In the genomic region with DNA sequence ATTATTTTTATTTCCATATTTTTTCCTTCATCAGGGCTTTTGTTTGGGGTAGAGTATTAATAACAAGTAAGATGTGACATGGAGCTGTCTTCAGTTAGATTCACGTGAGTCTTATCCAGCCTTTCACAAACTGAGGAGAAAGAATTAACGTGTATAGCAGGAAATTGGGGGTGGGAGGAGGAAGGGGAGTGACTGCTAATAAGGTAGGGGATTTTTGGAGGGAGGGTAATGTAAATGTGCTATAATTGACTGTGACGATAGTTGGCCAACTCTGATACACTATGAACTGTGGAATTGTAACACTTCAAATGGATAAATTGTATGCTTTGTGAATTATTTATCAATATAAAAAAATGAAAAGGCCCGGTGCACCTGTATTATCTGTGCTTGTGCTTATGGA, we compare ENCODE assay signal across 1 cellular context.
TF ChIP-seq lines count a peak whose summit lies in the region.

No MANE protein-coding gene starts in this region.

TF ChIP-seq in GM23338, 12 proteins besides CTCF, POLR2A, EP300 and RAD21 (continued from another document):
- TF ChIP-seq STAT1 (IDR thresholded peaks at IDR 0.05; ENCODE audit: unreplicated experiment) (no peak), ZNF331 (CRISPR knock-in tag; IDR thresholded peaks at IDR 0.05; ENCODE audit: low read depth) (no peak), JUNB (IDR thresholded peaks at IDR 0.05; ENCODE audit: unreplicated experiment) (no peak), NANOG (IDR thresholded peaks at IDR 0.05; ENCODE audit: borderline replicate concordance) (no peak), CREB1 (CRISPR knock-in tag; IDR thresholded peaks at IDR 0.05; ENCODE audit: low read depth) (no peak), ZNF114 (CRISPR knock-in tag; IDR thresholded peaks at IDR 0.05) (no peak), EZH2phosphoT487 (IDR thresholded peaks at IDR 0.05; ENCODE audit: unreplicated experiment) (no peak)
- TF ChIP-seq, protein P1, sequence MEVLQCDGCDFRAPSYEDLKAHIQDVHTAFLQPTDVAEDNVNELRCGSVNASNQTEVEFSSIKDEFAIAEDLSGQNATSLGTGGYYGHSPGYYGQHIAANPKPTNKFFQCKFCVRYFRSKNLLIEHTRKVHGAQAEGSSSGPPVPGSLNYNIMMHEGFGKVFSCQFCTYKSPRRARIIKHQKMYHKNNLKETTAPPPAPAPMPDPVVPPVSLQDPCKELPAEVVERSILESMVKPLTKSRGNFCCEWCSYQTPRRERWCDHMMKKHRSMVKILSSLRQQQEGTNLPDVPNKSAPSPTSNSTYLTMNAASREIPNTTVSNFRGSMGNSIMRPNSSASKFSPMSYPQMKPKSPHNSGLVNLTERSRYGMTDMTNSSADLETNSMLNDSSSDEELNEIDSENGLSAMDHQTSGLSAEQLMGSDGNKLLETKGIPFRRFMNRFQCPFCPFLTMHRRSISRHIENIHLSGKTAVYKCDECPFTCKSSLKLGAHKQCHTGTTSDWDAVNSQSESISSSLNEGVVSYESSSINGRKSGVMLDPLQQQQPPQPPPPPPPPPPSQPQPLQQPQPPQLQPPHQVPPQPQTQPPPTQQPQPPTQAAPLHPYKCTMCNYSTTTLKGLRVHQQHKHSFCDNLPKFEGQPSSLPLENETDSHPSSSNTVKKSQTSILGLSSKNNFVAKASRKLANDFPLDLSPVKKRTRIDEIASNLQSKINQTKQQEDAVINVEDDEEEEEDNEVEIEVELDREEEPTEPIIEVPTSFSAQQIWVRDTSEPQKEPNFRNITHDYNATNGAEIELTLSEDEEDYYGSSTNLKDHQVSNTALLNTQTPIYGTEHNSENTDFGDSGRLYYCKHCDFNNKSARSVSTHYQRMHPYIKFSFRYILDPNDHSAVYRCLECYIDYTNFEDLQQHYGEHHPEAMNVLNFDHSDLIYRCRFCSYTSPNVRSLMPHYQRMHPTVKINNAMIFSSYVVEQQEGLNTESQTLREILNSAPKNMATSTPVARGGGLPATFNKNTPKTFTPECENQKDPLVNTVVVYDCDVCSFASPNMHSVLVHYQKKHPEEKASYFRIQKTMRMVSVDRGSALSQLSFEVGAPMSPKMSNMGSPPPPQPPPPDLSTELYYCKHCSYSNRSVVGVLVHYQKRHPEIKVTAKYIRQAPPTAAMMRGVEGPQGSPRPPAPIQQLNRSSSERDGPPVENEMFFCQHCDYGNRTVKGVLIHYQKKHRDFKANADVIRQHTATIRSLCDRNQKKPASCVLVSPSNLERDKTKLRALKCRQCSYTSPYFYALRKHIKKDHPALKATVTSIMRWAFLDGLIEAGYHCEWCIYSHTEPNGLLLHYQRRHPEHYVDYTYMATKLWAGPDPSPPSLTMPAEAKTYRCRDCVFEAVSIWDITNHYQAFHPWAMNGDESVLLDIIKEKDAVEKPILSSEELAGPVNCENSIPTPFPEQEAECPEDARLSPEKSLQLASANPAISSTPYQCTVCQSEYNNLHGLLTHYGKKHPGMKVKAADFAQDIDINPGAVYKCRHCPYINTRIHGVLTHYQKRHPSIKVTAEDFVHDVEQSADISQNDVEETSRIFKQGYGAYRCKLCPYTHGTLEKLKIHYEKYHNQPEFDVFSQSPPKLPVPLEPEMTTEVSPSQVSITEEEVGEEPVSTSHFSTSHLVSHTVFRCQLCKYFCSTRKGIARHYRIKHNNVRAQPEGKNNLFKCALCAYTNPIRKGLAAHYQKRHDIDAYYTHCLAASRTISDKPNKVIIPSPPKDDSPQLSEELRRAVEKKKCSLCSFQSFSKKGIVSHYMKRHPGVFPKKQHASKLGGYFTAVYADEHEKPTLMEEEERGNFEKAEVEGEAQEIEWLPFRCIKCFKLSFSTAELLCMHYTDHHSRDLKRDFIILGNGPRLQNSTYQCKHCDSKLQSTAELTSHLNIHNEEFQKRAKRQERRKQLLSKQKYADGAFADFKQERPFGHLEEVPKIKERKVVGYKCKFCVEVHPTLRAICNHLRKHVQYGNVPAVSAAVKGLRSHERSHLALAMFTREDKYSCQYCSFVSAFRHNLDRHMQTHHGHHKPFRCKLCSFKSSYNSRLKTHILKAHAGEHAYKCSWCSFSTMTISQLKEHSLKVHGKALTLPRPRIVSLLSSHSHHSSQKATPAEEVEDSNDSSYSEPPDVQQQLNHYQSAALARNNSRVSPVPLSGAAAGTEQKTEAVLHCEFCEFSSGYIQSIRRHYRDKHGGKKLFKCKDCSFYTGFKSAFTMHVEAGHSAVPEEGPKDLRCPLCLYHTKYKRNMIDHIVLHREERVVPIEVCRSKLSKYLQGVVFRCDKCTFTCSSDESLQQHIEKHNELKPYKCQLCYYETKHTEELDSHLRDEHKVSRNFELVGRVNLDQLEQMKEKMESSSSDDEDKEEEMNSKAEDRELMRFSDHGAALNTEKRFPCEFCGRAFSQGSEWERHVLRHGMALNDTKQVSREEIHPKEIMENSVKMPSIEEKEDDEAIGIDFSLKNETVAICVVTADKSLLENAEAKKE (CRISPR knock-in tag; IDR thresholded peaks at IDR 0.05): no peak
- TF ChIP-seq, protein P2, sequence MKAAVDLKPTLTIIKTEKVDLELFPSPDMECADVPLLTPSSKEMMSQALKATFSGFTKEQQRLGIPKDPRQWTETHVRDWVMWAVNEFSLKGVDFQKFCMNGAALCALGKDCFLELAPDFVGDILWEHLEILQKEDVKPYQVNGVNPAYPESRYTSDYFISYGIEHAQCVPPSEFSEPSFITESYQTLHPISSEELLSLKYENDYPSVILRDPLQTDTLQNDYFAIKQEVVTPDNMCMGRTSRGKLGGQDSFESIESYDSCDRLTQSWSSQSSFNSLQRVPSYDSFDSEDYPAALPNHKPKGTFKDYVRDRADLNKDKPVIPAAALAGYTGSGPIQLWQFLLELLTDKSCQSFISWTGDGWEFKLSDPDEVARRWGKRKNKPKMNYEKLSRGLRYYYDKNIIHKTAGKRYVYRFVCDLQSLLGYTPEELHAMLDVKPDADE (IDR thresholded peaks at IDR 0.05): no peak
- TF ChIP-seq, protein P3, sequence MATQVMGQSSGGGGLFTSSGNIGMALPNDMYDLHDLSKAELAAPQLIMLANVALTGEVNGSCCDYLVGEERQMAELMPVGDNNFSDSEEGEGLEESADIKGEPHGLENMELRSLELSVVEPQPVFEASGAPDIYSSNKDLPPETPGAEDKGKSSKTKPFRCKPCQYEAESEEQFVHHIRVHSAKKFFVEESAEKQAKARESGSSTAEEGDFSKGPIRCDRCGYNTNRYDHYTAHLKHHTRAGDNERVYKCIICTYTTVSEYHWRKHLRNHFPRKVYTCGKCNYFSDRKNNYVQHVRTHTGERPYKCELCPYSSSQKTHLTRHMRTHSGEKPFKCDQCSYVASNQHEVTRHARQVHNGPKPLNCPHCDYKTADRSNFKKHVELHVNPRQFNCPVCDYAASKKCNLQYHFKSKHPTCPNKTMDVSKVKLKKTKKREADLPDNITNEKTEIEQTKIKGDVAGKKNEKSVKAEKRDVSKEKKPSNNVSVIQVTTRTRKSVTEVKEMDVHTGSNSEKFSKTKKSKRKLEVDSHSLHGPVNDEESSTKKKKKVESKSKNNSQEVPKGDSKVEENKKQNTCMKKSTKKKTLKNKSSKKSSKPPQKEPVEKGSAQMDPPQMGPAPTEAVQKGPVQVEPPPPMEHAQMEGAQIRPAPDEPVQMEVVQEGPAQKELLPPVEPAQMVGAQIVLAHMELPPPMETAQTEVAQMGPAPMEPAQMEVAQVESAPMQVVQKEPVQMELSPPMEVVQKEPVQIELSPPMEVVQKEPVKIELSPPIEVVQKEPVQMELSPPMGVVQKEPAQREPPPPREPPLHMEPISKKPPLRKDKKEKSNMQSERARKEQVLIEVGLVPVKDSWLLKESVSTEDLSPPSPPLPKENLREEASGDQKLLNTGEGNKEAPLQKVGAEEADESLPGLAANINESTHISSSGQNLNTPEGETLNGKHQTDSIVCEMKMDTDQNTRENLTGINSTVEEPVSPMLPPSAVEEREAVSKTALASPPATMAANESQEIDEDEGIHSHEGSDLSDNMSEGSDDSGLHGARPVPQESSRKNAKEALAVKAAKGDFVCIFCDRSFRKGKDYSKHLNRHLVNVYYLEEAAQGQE (IDR thresholded peaks at IDR 0.05; ENCODE audit: unreplicated experiment): no peak
TF ChIP-seq in GM23338: peak in this region for 0.
